Comparison of ENCODE assay signal across 25 cellular contexts in the genomic region with DNA sequence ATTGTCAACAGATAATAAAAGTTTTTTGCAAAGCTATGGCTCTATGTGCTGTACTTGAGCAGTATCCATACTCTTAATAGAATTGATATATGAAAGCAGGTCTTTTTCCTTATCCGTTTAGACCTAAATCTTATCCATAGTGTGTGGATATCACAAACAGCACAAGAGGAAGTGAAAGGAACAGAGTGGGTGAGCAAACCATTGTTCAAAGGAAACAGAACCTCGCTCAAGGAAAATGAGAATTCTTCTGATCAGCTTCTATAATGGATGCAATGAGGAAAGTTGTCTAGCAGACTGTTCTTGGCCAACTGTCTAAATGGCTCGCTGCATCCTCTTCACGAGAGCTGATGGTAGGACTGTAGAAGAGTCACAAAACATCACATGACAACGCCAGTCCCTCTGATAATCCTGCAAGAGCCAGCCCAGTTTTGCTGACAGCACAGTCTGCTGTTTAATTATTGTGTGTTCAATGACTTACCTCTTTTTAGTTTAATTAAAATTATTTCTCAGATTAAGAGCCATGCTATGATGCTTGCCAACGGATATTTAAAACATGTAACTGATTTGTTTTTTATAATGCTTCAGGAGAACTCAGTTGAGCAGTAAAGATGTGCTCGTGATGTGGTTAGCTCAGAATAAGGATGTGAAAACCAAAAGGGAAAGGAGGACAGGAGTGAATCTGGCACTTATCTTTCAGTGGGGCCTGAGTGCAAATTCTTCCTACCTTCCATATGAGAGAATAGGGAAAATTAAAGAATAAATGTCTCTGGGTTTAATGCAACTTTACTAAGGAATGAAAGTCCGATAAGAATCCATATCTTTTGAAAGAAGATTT. TPM values are rescaled to one million over a fixed set of nuclear protein-coding genes. Genes with fewer than 3 reads are reported as not detected.
DNase-seq lines count a peak whose midpoint lies in the region; ATAC-seq, FAIRE-seq and TF ChIP-seq lines count a peak whose summit lies in the region.
"Had no signal": no experiment of that assay in that cellular context is flagged by ENCODE, and none has a peak within 500 bp of the region (broad histone marks: within the 10 kb centered on the region; RNA-seq: fewer than 3 reads in every experiment).

No MANE protein-coding gene starts in this region.

- H3K4me3 ChIP-seq in endothelial cell of umbilical vein (replicated peaks in 1 of 3; ENCODE audit: insufficient read depth in 1 of 3, low read depth in 1 of 3, low read length in 3 of 3) = no peak overlapping the region
- H3K4me3 ChIP-seq in HepG2 (replicated peaks in 1 of 3; ENCODE audit: insufficient read depth in 1 of 3, low read depth in 2 of 3, low read length in 3 of 3) = no peak overlapping the region
- H3K4me3 ChIP-seq: body of pancreas, esophagus squamous epithelium, gastroesophageal sphincter, right lobe of liver had no signal

- TF ChIP-seq CTCF in endothelial cell of umbilical vein (IDR thresholded peaks at IDR 0.05; ENCODE audit: extremely low read depth in 1 of 2, insufficient read depth in 1 of 2, low read depth in 1 of 2, low read length in 2 of 2) (no peak), HepG2 (CRISPR knock-in tag; IDR thresholded peaks at IDR 0.05) (no peak)

- POLR2A ChIA-PET in endothelial cell of umbilical vein (lab: Charles Lee) (no interaction called here), HepG2 (lab: Yijun Ruan, JAX) (no interaction called here)

- H3K4me2 ChIP-seq in endothelial cell of umbilical vein (ENCODE audit: insufficient read depth, low read length) (no peak overlapping the region), HepG2 (ENCODE audit: low read depth, low read length) (no peak overlapping the region)

- H3K9ac ChIP-seq in endothelial cell of umbilical vein (replicated peaks; ENCODE audit: extremely low read depth, insufficient read depth, low read length) (no peak overlapping the region), HepG2 (ENCODE audit: insufficient read depth, low read depth, low read length) (no peak overlapping the region)

- no peak overlapping the region for H2AFZ ChIP-seq in endothelial cell of umbilical vein (ENCODE audit: low read depth, low read length)
- no peak overlapping the region for H2AFZ ChIP-seq in HepG2 (ENCODE audit: low read length)

- peak; percentile 82 for ATAC-seq in GM21528 (IDR thresholded peaks at IDR 0.05; ENCODE audit: low FRiP score, unreplicated experiment)
- peak; percentile 63 for ATAC-seq in HG03196 (IDR thresholded peaks at IDR 0.05; ENCODE audit: unreplicated experiment)
- no peak for ATAC-seq in HepG2
- no peak for ATAC-seq in sciatic nerve
- ATAC-seq: activated CD4-positive, CD25-positive, alpha-beta regulatory T cell treated with anti-CD3 and anti-CD28 coated beads, Interleukin-2, amount 50 U/mL, for 24 hours; activated CD8-positive, alpha-beta T cell treated with anti-CD3 and anti-CD28 coated beads for 36 hours; body of pancreas; gastroesophageal sphincter; right lobe of liver had no signal

- H3K79me2 ChIP-seq in endothelial cell of umbilical vein (ENCODE audit: control insufficient read depth, insufficient read depth, low read length) (no peaks in the 10 kb centered on the region), HepG2 (ENCODE audit: insufficient read depth, low read length) (no peaks in the 10 kb centered on the region)

- in situ Hi-C loops in HepG2 (cut with HindIII; ENCODE audit: extremely low pct_ligation_motif_present, low pct_unique_long_range_greater_than_20kb) = no loop called here

- WGBS in HepG2 (ENCODE audit: low lambda C conversion rate) = 97% methylated on average over 8 of the region's 8 CpGs

- H3K4me1 ChIP-seq in endothelial cell of umbilical vein (ENCODE audit: control insufficient read depth, extremely low read depth, insufficient read depth, low read length) (peaks cover 9% of the 10 kb centered on the region), HepG2 (ENCODE audit: insufficient read depth, low read length) (peaks cover 42% of the 10 kb centered on the region)
- H3K4me1 ChIP-seq: esophagus squamous epithelium, gastroesophageal sphincter had no signal

- TF ChIP-seq POLR2A in GM12891 (IDR thresholded peaks at IDR 0.05; ENCODE audit: low read depth, low read length) = no peak
- TF ChIP-seq POLR2A in endothelial cell of umbilical vein (IDR thresholded peaks at IDR 0.05; ENCODE audit: low read depth, low read length) = no peak
- TF ChIP-seq POLR2A in HepG2 (IDR thresholded peaks at IDR 0.05; ENCODE audit: insufficient read depth in 1 of 2, low read depth in 2 of 2, low read length in 2 of 2) = no peak

- no peaks in the 10 kb centered on the region for H4K20me1 ChIP-seq in endothelial cell of umbilical vein (replicated peaks; ENCODE audit: control insufficient read depth, extremely low read depth, insufficient read depth, low read length)
- no peaks in the 10 kb centered on the region for H4K20me1 ChIP-seq in HepG2 (ENCODE audit: insufficient read depth, low read length)

- DNase-seq in GM12891 (ENCODE audit: insufficient read length, low spot score) = peak; percentile 12
- peak; percentile 14 for DNase-seq in endothelial cell of umbilical vein (ENCODE audit: low read depth, low spot score)
- DNase-seq in SW480 (ENCODE audit: low spot score) = no peak
- no peak for DNase-seq in stimulated activated CD4-positive, alpha-beta T cell treated with anti-CD3 and anti-CD28 coated beads, Interleukin-15, amount 100 ng/mL, for 24 hours
- no peak for DNase-seq in HepG2 (ENCODE audit: low spot score)
- DNase-seq in sciatic nerve (ENCODE audit: low spot score) = no peak
- DNase-seq: activated CD8-positive, alpha-beta T cell treated with anti-CD3 and anti-CD28 coated beads for 36 hours; activated gamma-delta T cell; activated T-cell treated with anti-CD3 and anti-CD28 coated beads for 4 hours; body of pancreas; effector CD8-positive, alpha-beta T cell; esophagus squamous epithelium; IMR-90; NCI-H1436 treated with DMSO at 0.1 percent for 48 hours; NCI-H510A treated with DMSO at 0.1 percent for 48 hours; right lobe of liver; substantia nigra had no signal

- BruUV-seq in endothelial cell of umbilical vein (replicated peaks; lab: Mats Ljungman, UMichigan) (no TSS peak), HepG2 (replicated peaks; lab: Mats Ljungman, UMichigan) (no TSS peak)

- H3K36me3 ChIP-seq in endothelial cell of umbilical vein (ENCODE audit: control insufficient read depth in 2 of 2, extremely low read depth in 1 of 2, insufficient read depth in 2 of 2, low read length in 2 of 2) (no peaks in the 10 kb centered on the region), HepG2 (replicated peaks in 1 of 2; ENCODE audit: control insufficient read depth in 1 of 2, insufficient read depth in 2 of 2, low read length in 2 of 2) (no peaks in the 10 kb centered on the region; a peak in 1 of 5 replicates)
- H3K36me3 ChIP-seq: esophagus squamous epithelium, gastroesophageal sphincter, right lobe of liver had no signal

- TF ChIP-seq EP300 in HepG2 (IDR thresholded peaks at IDR 0.05; ENCODE audit: low read depth in 2 of 2, low read length in 2 of 2) (no peak), HepG2 (CRISPR knock-in tag; IDR thresholded peaks at IDR 0.05; ENCODE audit: borderline replicate concordance) (no peak)

- intact Hi-C loops in endothelial cell of umbilical vein (cut with micrococcal nuclease) = no loop called here
- intact Hi-C loops in HepG2 (cut with micrococcal nuclease; ENCODE audit: unreplicated experiment) = no loop called here
- intact Hi-C loops in sciatic nerve (cut with DNase I) = no loop called here

- no peak for FAIRE-seq in GM12891 (lab: Jason Lieb, UNC)
- peak; percentile 40 for FAIRE-seq in endothelial cell of umbilical vein (lab: Jason Lieb, UNC)
- no peak for FAIRE-seq in HepG2 (lab: Jason Lieb, UNC)
- FAIRE-seq: H1, keratinocyte, urothelium cell line had no signal

- no peaks in the 10 kb centered on the region for H3K9me3 ChIP-seq in endothelial cell of umbilical vein (replicated peaks; ENCODE audit: control insufficient read depth, insufficient read depth, low read length)
- peaks cover 9% of the 10 kb centered on the region; the same call in 1 of the 2 replicates for H3K9me3 ChIP-seq in HepG2 (ENCODE audit: low read length)
- H3K9me3 ChIP-seq: body of pancreas, esophagus squamous epithelium, gastroesophageal sphincter, right lobe of liver had no signal

- TF ChIP-seq RAD21 in HepG2 (CRISPR knock-in tag; IDR thresholded peaks at IDR 0.05) = no peak

- no peaks in the 10 kb centered on the region for H3K9me1 ChIP-seq in endothelial cell of umbilical vein (replicated peaks; ENCODE audit: control insufficient read depth, extremely low read depth, insufficient read depth, low read length)

- CTCF ChIA-PET in endothelial cell of umbilical vein (lab: Charles Lee) (interaction anchor here (1.1 kb wide), 1 partner anchor 10 kb away, joined by 3 read pairs; no protein-coding TSS in a partner anchor), HepG2 (lab: Yijun Ruan, JAX; ENCODE audit: low intra/inter-chr PET ratio, low total read pairs) (no interaction called here)

- dilution Hi-C loops in endothelial cell of umbilical vein (cut with MboI; ENCODE audit: extremely low pct_ligation_motif_present, low sequenced_read_pairs) = no loop called here

- H3K27me3 ChIP-seq in endothelial cell of umbilical vein (ENCODE audit: control insufficient read depth in 2 of 2, insufficient read depth in 2 of 2, low read length in 2 of 2) = no peaks in the 10 kb centered on the region
- no peaks in the 10 kb centered on the region for H3K27me3 ChIP-seq in HepG2 (ENCODE audit: control insufficient read depth in 1 of 2, insufficient read depth in 2 of 2, low read length in 2 of 2)
- H3K27me3 ChIP-seq: body of pancreas, esophagus squamous epithelium, gastroesophageal sphincter, right lobe of liver had no signal

- H3K27ac ChIP-seq in endothelial cell of umbilical vein (ENCODE audit: insufficient read depth, low read depth, low read length) = no peak overlapping the region
- no peak overlapping the region for H3K27ac ChIP-seq in HepG2 (ENCODE audit: extremely low read length, insufficient read depth, low read length)
- H3K27ac ChIP-seq: body of pancreas, C4-2B, esophagus squamous epithelium, gastroesophageal sphincter, right lobe of liver had no signal

RNA-seq across cellular contexts. Expression of a gene that starts 38.5 kb away (rescaled TPM):
- 5.9 TPM for polyA plus RNA-seq in GM12891 (2012; ENCODE audit: low read depth, missing spikeins)
- total RNA-seq in endothelial cell of umbilical vein (12.0 and 12.5 TPM in 2 replicates), HepG2 (2016; rRNA removed; fragmentation: Illumina TruSeq; extraction: Trizol) (37.4 and 38.4 TPM in 2 replicates), sciatic nerve (30.7 TPM)
- polyA plus RNA-seq in endothelial cell of umbilical vein (4.4 and 6.2 TPM in 2 replicates), HepG2 (2011; rRNA removed) (9.1 and 9.2 TPM in 2 replicates)
- polyA plus RNA-seq in endothelial cell of umbilical vein (2011; cell fraction: cytosol; rRNA removed) = 5.9 and 6.5 TPM in 2 replicates
- polyA plus RNA-seq in endothelial cell of umbilical vein (2011; cell fraction: nucleus; rRNA removed) = 9.3 and 13.0 TPM in 2 replicates
- 6.5 and 7.7 TPM in 2 replicates for polyA plus RNA-seq in endothelial cell of umbilical vein (2012)
- polyA minus RNA-seq in endothelial cell of umbilical vein = 9.1 and 12.0 TPM in 2 replicates
- polyA minus RNA-seq in endothelial cell of umbilical vein (2011; cell fraction: cytosol; rRNA and poly(A)+ RNA removed) = 9.8 TPM
- polyA minus RNA-seq in endothelial cell of umbilical vein (2011; cell fraction: nucleus; rRNA and poly(A)+ RNA removed) = 15.2 and 25.7 TPM in 2 replicates
- total RNA-seq in HepG2 (2016; cell fraction: cytosol; rRNA removed; fragmentation: Illumina TruSeq; extraction: Trizol; ENCODE audit: low read depth) = 28.6 and 30.1 TPM in 2 replicates
- 33.0 and 44.5 TPM in 2 replicates for total RNA-seq in HepG2 (2016; cell fraction: insoluble cytoplasmic fraction; rRNA removed; fragmentation: Illumina TruSeq; extraction: Trizol)
- total RNA-seq in HepG2 (2016; cell fraction: membrane; rRNA removed; fragmentation: Illumina TruSeq; extraction: Trizol) = 27.1 and 28.3 TPM in 2 replicates
- total RNA-seq in HepG2 (2016; cell fraction: nucleus; rRNA removed; fragmentation: Illumina TruSeq; extraction: Trizol) = 57.3 and 68.9 TPM in 2 replicates
- 10.3 and 11.0 TPM in 2 replicates for polyA plus RNA-seq in HepG2 (2011; cell fraction: cytosol; rRNA removed)
- polyA plus RNA-seq in HepG2 (2011; cell fraction: nucleus; rRNA removed) = 13.4 and 16.3 TPM in 2 replicates
- polyA plus RNA-seq in HepG2 (2012) = 12.3 and 16.1 TPM in 2 replicates
- polyA plus RNA-seq in HepG2 (2016; cell fraction: cytosol; fragmentation: Illumina TruSeq; extraction: Trizol; ENCODE audit: low read depth) = 19.9 and 21.6 TPM in 2 replicates
- polyA plus RNA-seq in HepG2 (2016; cell fraction: insoluble cytoplasmic fraction; fragmentation: Illumina TruSeq; extraction: Trizol; ENCODE audit: low read depth) = 30.1 and 30.5 TPM in 2 replicates
- polyA plus RNA-seq in HepG2 (2016; cell fraction: membrane; fragmentation: Illumina TruSeq; extraction: Trizol; ENCODE audit: low read depth) = 18.9 and 20.9 TPM in 2 replicates
- polyA plus RNA-seq in HepG2 (2016; cell fraction: nucleus; fragmentation: Illumina TruSeq; extraction: Trizol; ENCODE audit: insufficient read depth, low read depth) = 21.5 and 23.3 TPM in 2 replicates
- 10.8 and 21.8 TPM in 2 replicates for polyA minus RNA-seq in HepG2 (2011; rRNA and poly(A)+ RNA removed; ENCODE audit: low replicate concordance)
- 7.3 and 12.1 TPM in 2 replicates for polyA minus RNA-seq in HepG2 (2011; cell fraction: cytosol; rRNA and poly(A)+ RNA removed)
- 38.3 and 50.0 TPM in 2 replicates for polyA minus RNA-seq in HepG2 (2011; cell fraction: nucleus; rRNA and poly(A)+ RNA removed)

Comparison
In these comparisons a context has a peak if more than half of its experiments do, and no peak if none do; other contexts are left out.
1. DNase-seq: peak in GM12891 (single experiment) and endothelial cell of umbilical vein (single experiment); none in SW480 (single experiment), stimulated activated CD4-positive, alpha-beta T cell treated with anti-CD3 and anti-CD28 coated beads, Interleukin-15, amount 100 ng/mL, for 24 hours (single experiment), HepG2 (single experiment) and sciatic nerve (single experiment).
2. ATAC-seq: peak in GM21528 (single experiment) and HG03196 (single experiment); none in HepG2 (single experiment) and sciatic nerve (single experiment).